ENCODE assay signal across 8 cellular contexts in genomic region chr18:10923671-10924070, GRCh38.
"Had no signal": no experiment of that assay in that cellular context is flagged by ENCODE, and none has a peak within 500 bp of the region (broad histone marks: within the 10 kb centered on the region; RNA-seq: fewer than 3 reads in every experiment).

No MANE protein-coding gene starts in this region.

- ATAC-seq: activated CD4-positive, CD25-positive, alpha-beta regulatory T cell treated with anti-CD3 and anti-CD28 coated beads, Interleukin-2, amount 50 U/mL, for 24 hours; right cardiac atrium; stimulated activated effector memory CD8-positive, alpha-beta T cell treated with anti-CD3 and anti-CD28 coated beads, Interleukin-12 subunit alpha, Interleukin-12 subunit beta, amount 100 ng/mL, for 72 hours had no signal

- H3K4me3 ChIP-seq: tibial artery, vagina had no signal

- DNase-seq: activated CD4-positive, alpha-beta T cell treated with anti-CD3 and anti-CD28 coated beads, Interleukin-2, amount 50 U/mL, for 4 hours; activated T-cell treated with anti-CD3 and anti-CD28 coated beads, Interleukin-2, amount 50 U/mL, for 1 hour; kidney glomerular epithelial cell; right cardiac atrium; tibial artery had no signal
